In the genomic region with DNA sequence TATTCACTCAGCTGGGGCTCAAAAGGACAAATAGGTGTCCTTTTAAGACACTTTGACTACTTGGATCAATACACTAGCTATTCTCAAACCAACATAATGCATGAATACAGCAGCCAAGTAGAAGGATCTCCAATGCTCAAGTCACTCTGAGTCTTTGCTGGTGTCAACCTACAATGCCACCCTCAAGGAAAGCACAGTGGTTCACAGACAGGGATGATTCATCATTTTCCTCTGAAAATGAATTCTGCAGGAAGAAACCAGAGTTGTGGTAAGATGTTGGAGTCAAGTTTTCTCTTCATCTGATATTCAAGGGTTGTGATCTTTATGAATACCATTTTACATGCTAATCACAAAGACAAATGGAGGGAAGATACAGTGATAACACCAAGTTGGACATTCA, we compare ENCODE assay signal across 1 cellular context.
TF ChIP-seq lines count a peak whose summit lies in the region.

No MANE protein-coding gene starts in this region.

TF ChIP-seq in GM12878, 131 proteins besides CTCF, POLR2A, EP300 and RAD21 (continued from another document):
- TF ChIP-seq, protein P1, sequence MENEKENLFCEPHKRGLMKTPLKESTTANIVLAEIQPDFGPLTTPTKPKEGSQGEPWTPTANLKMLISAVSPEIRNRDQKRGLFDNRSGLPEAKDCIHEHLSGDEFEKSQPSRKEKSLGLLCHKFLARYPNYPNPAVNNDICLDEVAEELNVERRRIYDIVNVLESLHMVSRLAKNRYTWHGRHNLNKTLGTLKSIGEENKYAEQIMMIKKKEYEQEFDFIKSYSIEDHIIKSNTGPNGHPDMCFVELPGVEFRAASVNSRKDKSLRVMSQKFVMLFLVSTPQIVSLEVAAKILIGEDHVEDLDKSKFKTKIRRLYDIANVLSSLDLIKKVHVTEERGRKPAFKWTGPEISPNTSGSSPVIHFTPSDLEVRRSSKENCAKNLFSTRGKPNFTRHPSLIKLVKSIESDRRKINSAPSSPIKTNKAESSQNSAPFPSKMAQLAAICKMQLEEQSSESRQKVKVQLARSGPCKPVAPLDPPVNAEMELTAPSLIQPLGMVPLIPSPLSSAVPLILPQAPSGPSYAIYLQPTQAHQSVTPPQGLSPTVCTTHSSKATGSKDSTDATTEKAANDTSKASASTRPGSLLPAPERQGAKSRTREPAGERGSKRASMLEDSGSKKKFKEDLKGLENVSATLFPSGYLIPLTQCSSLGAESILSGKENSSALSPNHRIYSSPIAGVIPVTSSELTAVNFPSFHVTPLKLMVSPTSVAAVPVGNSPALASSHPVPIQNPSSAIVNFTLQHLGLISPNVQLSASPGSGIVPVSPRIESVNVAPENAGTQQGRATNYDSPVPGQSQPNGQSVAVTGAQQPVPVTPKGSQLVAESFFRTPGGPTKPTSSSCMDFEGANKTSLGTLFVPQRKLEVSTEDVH (IDR thresholded peaks at IDR 0.05; ENCODE audit: low read depth, partially characterized antibody): no peak
- TF ChIP-seq, protein P2, sequence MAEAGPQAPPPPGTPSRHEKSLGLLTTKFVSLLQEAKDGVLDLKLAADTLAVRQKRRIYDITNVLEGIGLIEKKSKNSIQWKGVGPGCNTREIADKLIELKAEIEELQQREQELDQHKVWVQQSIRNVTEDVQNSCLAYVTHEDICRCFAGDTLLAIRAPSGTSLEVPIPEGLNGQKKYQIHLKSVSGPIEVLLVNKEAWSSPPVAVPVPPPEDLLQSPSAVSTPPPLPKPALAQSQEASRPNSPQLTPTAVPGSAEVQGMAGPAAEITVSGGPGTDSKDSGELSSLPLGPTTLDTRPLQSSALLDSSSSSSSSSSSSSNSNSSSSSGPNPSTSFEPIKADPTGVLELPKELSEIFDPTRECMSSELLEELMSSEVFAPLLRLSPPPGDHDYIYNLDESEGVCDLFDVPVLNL (IDR thresholded peaks at IDR 0.05; ENCODE audit: low read depth, low read length): no peak
- no peak for TF ChIP-seq HDAC6 (IDR thresholded peaks at IDR 0.05; ENCODE audit: unreplicated experiment)
TF ChIP-seq in GM12878: peak in this region for 0.
